In the genomic region with DNA sequence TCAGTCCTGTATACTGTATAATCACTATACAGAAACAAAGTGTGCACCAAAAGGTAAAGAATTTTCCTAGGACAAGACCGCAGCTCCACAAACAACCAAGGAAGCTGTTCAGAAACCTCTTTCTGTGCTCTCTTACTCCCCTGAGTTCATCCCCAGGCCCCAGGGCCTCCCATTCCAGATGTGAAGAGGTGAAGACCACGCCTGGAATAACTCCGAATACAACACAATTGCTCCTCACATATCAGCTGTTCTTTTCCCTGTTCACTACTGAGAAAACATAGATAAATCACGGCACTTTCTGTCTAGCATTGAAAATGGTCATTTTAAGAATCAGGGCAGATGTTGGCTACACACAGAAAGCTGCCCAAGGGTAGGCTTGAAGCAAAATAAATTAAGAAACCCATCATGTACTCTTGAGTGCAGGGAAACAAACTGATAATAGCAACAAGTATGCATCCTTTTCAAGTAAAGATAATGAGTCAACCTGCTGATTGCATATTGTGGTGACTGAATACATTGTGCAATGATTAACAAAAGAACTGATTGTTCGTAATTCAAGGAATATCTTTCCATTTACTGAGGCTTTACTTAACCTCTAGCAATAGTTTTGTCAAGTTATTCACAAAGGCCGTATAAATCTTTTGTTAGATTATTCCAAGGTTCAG, we compare ENCODE assay signal across 19 cellular contexts.
DNase-seq lines count a peak whose midpoint lies in the region; FAIRE-seq and TF ChIP-seq lines count a peak whose summit lies in the region.
"Had no signal": no experiment of that assay in that cellular context is flagged by ENCODE, and none has a peak within 500 bp of the region (broad histone marks: within the 10 kb centered on the region; RNA-seq: fewer than 3 reads in every experiment).

No MANE protein-coding gene starts in this region.

- peaks cover 0 to 8% (median 0%) of the 10 kb centered on the region in 7 donors for H3K9me3 Mint-ChIP-seq in CD14-positive monocyte

- no peak for FAIRE-seq in GM12892 (lab: Jason Lieb, UNC)
- FAIRE-seq: GM18507 had no signal

- H3K4me1 Mint-ChIP-seq in CD14-positive monocyte = no peaks in the 10 kb centered on the region
- H3K4me1 Mint-ChIP-seq: T-helper 17 cell had no signal

- no peak overlapping the region for H3K27ac Mint-ChIP-seq in CD14-positive monocyte
- H3K27ac Mint-ChIP-seq: progenitor cell of endocrine pancreas, T-helper 17 cell had no signal

- H3K4me3 ChIP-seq in epithelial cell of proximal tubule (ENCODE audit: low read depth, low read length) = no peak overlapping the region

- in situ Hi-C loops in GM13976 (cut with MboI; ENCODE audit: low sequenced_read_pairs, unreplicated experiment) = no loop called here

- H3K36me3 Mint-ChIP-seq in CD14-positive monocyte = no peaks in the 10 kb centered on the region

- TF ChIP-seq CTCF in epithelial cell of proximal tubule (conservative IDR thresholded peaks at IDR 0.05; ENCODE audit: low read depth, low read length) (no peak), GM13976 (IDR thresholded peaks at IDR 0.05; ENCODE audit: borderline replicate concordance, control extremely low read depth, extremely low read depth, insufficient read depth, missing control alignments) (no peak), CD14-positive monocyte (IDR thresholded peaks at IDR 0.05) (no peak)

- TF ChIP-seq POLR2A in GM12892 (IDR thresholded peaks at IDR 0.05; ENCODE audit: low read depth, low read length) = no peak

- peak; percentile 20 for DNase-seq in AG20443 (ENCODE audit: low spot score)
- DNase-seq in RPMI7951 (ENCODE audit: low read depth) = peak; percentile 11
- peak; percentile 54 for DNase-seq in epithelial cell of proximal tubule (ENCODE audit: low read depth)
- DNase-seq in left kidney (ENCODE audit: low read depth, low spot score) = peak; percentile 17
- DNase-seq in GM13976 (ENCODE audit: low spot score) = no peak
- DNase-seq in GM12892 (ENCODE audit: insufficient read length) = no peak
- no peak for DNase-seq in CD14-positive monocyte (ENCODE audit: low spot score)
- no peak for DNase-seq in stimulated activated CD8-positive, alpha-beta memory T cell treated with anti-CD3 and anti-CD28 coated beads, Interleukin-4, amount 100 ng/mL, for 48 hours
- DNase-seq: activated CD4-positive, alpha-beta T cell treated with anti-CD3 and anti-CD28 coated beads for 1 hour; activated CD8-positive, alpha-beta memory T cell treated with anti-CD3 and anti-CD28 coated beads, Interleukin-2, amount 50 U/mL, for 4 hours; activated naive CD4-positive, alpha-beta T cell treated with Interleukin-2 at 50 U/mL for 16 hours; Calu3; effector memory CD4-positive, alpha-beta T cell; head of caudate nucleus; NCI-H1930; NCI-H526 treated with DMSO at 0.1 percent for 48 hours; T-helper 17 cell had no signal

- H3K27me3 Mint-ChIP-seq in CD14-positive monocyte (ENCODE audit: low read depth in 3 of 3) = peaks cover 0 to 2% (median 0%) of the 10 kb centered on the region in 3 donors
- H3K27me3 Mint-ChIP-seq: T-helper 17 cell had no signal

- H3K4me3 Mint-ChIP-seq in CD14-positive monocyte = no peak overlapping the region
- H3K4me3 Mint-ChIP-seq: T-helper 17 cell had no signal

- intact Hi-C loops in CD14-positive monocyte (cut with micrococcal nuclease) = no loop called here

Comparison
In these comparisons a context has a peak if more than half of its experiments do, and no peak if none do; other contexts are left out.
1. DNase-seq: peak in AG20443 (single experiment), RPMI7951 (single experiment), epithelial cell of proximal tubule (single experiment) and left kidney (single experiment); none in GM13976 (single experiment), GM12892 (single experiment), CD14-positive monocyte (single experiment) and stimulated activated CD8-positive, alpha-beta memory T cell treated with anti-CD3 and anti-CD28 coated beads, Interleukin-4, amount 100 ng/mL, for 48 hours (single experiment).